1 cellular context compared by ENCODE assay signal in genomic region chr1:43530483-43531452, GRCh38.
TF ChIP-seq lines count a peak whose summit lies in the region.

Gene PTPRF (plus strand): TSS chr1:43530883. CDS start chr1:43545076, 14,193 bp downstream.

TF ChIP-seq in K562, 482 proteins besides CTCF, POLR2A, EP300 and RAD21 (continued from another document):
- TF ChIP-seq VEZF1 (CRISPR knock-in tag; IDR thresholded peaks at IDR 0.05) = peak; percentile 43
- TF ChIP-seq SLC30A9 (CRISPR knock-in tag; IDR thresholded peaks at IDR 0.05) = no peak
- no peak for TF ChIP-seq NCOA2 (IDR thresholded peaks at IDR 0.05; ENCODE audit: partially characterized antibody in 2 of 2)
- TF ChIP-seq ZNF740 (CRISPR knock-in tag; IDR thresholded peaks at IDR 0.05) = peak; percentile 50; the same call in 1 of the 2 replicates
- no peak for TF ChIP-seq ZNF740 (tag; IDR thresholded peaks at IDR 0.05)
- TF ChIP-seq ZBTB2 (IDR thresholded peaks at IDR 0.05) = peak; percentile 69
- TF ChIP-seq EWSR1 (IDR thresholded peaks at IDR 0.05; ENCODE audit: borderline replicate concordance, low read depth, partially characterized antibody) = no peak
- 0 out of 2 replicates have a peak, but pooled peaks have one; percentile 27 for TF ChIP-seq ZNF766 (CRISPR knock-in tag; conservative IDR thresholded peaks at IDR 0.05)
- TF ChIP-seq CXXC5 (CRISPR knock-in tag; IDR thresholded peaks at IDR 0.05) = peak; percentile 68
- TF ChIP-seq HDAC1 (IDR thresholded peaks at IDR 0.05) = 0 out of 4 replicates have a peak, but pooled peaks of 1 of the 2 experiments have one; percentile 43
- no peak for TF ChIP-seq PHB2 (IDR thresholded peaks at IDR 0.05; ENCODE audit: low read depth)
- peak; percentile 19; the same call in 1 of the 2 replicates for TF ChIP-seq GATA2 (CRISPR knock-in tag; IDR thresholded peaks at IDR 0.05)
- 0 out of 2 replicates have a peak, but pooled peaks have one; percentile 44 for TF ChIP-seq ZBTB7A (IDR thresholded peaks at IDR 0.05; ENCODE audit: borderline replicate concordance, control insufficient read depth, low read depth, low read length)
- TF ChIP-seq RBBP5 (IDR thresholded peaks at IDR 0.05; ENCODE audit: borderline replicate concordance, insufficient read depth, low read length, poor library complexity, severe bottlenecking) = peak; percentile 45
- 0 out of 2 replicates have a peak, but pooled peaks have one; percentile 26 for TF ChIP-seq SMARCA5 (IDR thresholded peaks at IDR 0.05)
- TF ChIP-seq RB1 (IDR thresholded peaks at IDR 0.05; ENCODE audit: low read depth) = peak; percentile 66; the same call in 1 of the 2 replicates
- no peak for TF ChIP-seq C11orf30 (IDR thresholded peaks at IDR 0.05; ENCODE audit: low read depth)
- peak in 1 of 2 experiments; percentile 86 for TF ChIP-seq E2F6 (IDR thresholded peaks at IDR 0.05; ENCODE audit: borderline replicate concordance in 1 of 2, extremely low read depth in 1 of 2, insufficient read depth in 1 of 2, insufficient read length in 1 of 2, low read depth in 1 of 2, low read length in 1 of 2, poor library complexity in 1 of 2, severe bottlenecking in 1 of 2)
